ENCODE assay signal across 8 cellular contexts in genomic region chr10:110803239-110803593, GRCh38.
DNase-seq lines count a peak whose midpoint lies in the region; ATAC-seq and TF ChIP-seq lines count a peak whose summit lies in the region.

No MANE protein-coding gene starts in this region.

- no peaks in the 10 kb centered on the region for H3K36me3 Mint-ChIP-seq in CD8-positive, alpha-beta T cell

- peaks cover 38% of the 10 kb centered on the region for H3K4me1 Mint-ChIP-seq in CD8-positive, alpha-beta T cell (ENCODE audit: low read depth)

- H3K9me3 ChIP-seq in CD8-positive, alpha-beta T cell (ENCODE audit: low read length) = no peaks in the 10 kb centered on the region
- H3K9me3 ChIP-seq in gastroesophageal sphincter (no peaks in the 10 kb centered on the region), A673 (ENCODE audit: low read depth, low read length, poor library complexity, severe bottlenecking) (no peaks in the 10 kb centered on the region)

- TF ChIP-seq POLR2A in gastroesophageal sphincter (IDR thresholded peaks at IDR 0.05) = no peak

- no peak overlapping the region for H3K27ac ChIP-seq in CD8-positive, alpha-beta T cell (ENCODE audit: low read depth, low read length)
- H3K27ac ChIP-seq in gastroesophageal sphincter = peak overlapping the region in 3 of 4 donors; percentile 51 to 75 (median 67)
- H3K27ac ChIP-seq in A673 (ENCODE audit: low read depth, low read length, poor library complexity, severe bottlenecking) = no peak overlapping the region

- TF ChIP-seq CTCF in CD8-positive, alpha-beta T cell (IDR thresholded peaks at IDR 0.05) = no peak
- TF ChIP-seq CTCF in gastroesophageal sphincter (IDR thresholded peaks at IDR 0.05) (no peak), A673 (conservative IDR thresholded peaks at IDR 0.05; ENCODE audit: low read depth, low read length) (no peak)

- ATAC-seq in CD8-positive, alpha-beta T cell = peak; percentile 9
- ATAC-seq in GM19467 (IDR thresholded peaks at IDR 0.05; ENCODE audit: unreplicated experiment) (peak; percentile 53), HG03460 (IDR thresholded peaks at IDR 0.05; ENCODE audit: unreplicated experiment) (peak; percentile 40), gastroesophageal sphincter (no peak)

- WGBS in gastroesophageal sphincter (ENCODE audit: low coverage in 1 of 2), 2 donors = 58 to 63% methylated on average over 5 of the region's 5 CpGs

- no peak overlapping the region for H3K4me3 ChIP-seq in CD8-positive, alpha-beta T cell (ENCODE audit: low read depth, low read length)
- H3K4me3 ChIP-seq in gastroesophageal sphincter (no peak overlapping the region), A673 (ENCODE audit: low read depth, low read length, poor library complexity, severe bottlenecking) (no peak overlapping the region)

- no peaks in the 10 kb centered on the region for H3K27me3 ChIP-seq in CD8-positive, alpha-beta T cell (ENCODE audit: insufficient read depth, low read length)
- H3K27me3 ChIP-seq in gastroesophageal sphincter = no peaks in the 10 kb centered on the region
- H3K27me3 ChIP-seq in A673 (replicated peaks; ENCODE audit: insufficient read depth, low read depth, low read length, poor library complexity) = no peaks in the 10 kb centered on the region

- POLR2A ChIA-PET in CD8-positive, alpha-beta T cell (lab: Charles Lee) = interaction anchor here (1.1 to 2.8 kb wide), 13 partner anchors 11 to 115 kb away, joined by 3 to 18 read pairs (median 4); partner anchors contain the start of genes BBIP1, PDCD4 and SHOC2
- POLR2A ChIA-PET in A673 (lab: Charles Lee; ENCODE audit: low non-redundant PET) = no interaction called here

- no peaks in the 10 kb centered on the region for H3K36me3 ChIP-seq in CD8-positive, alpha-beta T cell (ENCODE audit: insufficient read depth, low read length)
- H3K36me3 ChIP-seq in gastroesophageal sphincter = no peaks in the 10 kb centered on the region
- H3K36me3 ChIP-seq in A673 (ENCODE audit: insufficient read depth, low read length, poor library complexity, severe bottlenecking) = no peaks in the 10 kb centered on the region

- H3K4me1 ChIP-seq in CD8-positive, alpha-beta T cell (ENCODE audit: insufficient read depth, low read length) = peaks cover 32% of the 10 kb centered on the region
- H3K4me1 ChIP-seq in gastroesophageal sphincter (peaks cover 2 to 35% (median 22%) of the 10 kb centered on the region in 3 donors), A673 (ENCODE audit: insufficient read depth, low read length, poor library complexity, severe bottlenecking) (peaks cover 8% of the 10 kb centered on the region)

- peak overlapping the region; percentile 90 for H3K27ac Mint-ChIP-seq in CD8-positive, alpha-beta T cell

- TF ChIP-seq EP300 in gastroesophageal sphincter (IDR thresholded peaks at IDR 0.05) = no peak

- no TSS peak for BruUV-seq in A673 (replicated peaks; lab: Mats Ljungman, UMichigan)

- H3K9me3 Mint-ChIP-seq in CD8-positive, alpha-beta T cell = no peaks in the 10 kb centered on the region

- H3K4me3 Mint-ChIP-seq in CD8-positive, alpha-beta T cell = peak overlapping the region; percentile 37

- CTCF ChIA-PET in CD8-positive, alpha-beta T cell (lab: Charles Lee) = interaction anchor here (0.9 to 3.7 kb wide), 29 partner anchors 9 to 131 kb away, joined by 3 to 32 read pairs (median 9); partner anchors contain the start of gene PDCD4
- CTCF ChIA-PET in A673 (lab: Charles Lee) = no interaction called here

- no peak for DNase-seq in CD8-positive, alpha-beta T cell
- no peak for DNase-seq in NCI-H1105 (lab: John Stamatoyannopoulos, UW)
- DNase-seq in NCI-H524 treated with DMSO at 0.1 percent for 48 hours (lab: John Stamatoyannopoulos, UW) = no peak
- no peak for DNase-seq in SIG-M5 treated with dmso at 0.1 percent for 504 hours (lab: John Stamatoyannopoulos, UW; ENCODE audit: unreplicated experiment)
- DNase-seq in A673 (ENCODE audit: low spot score) = no peak

- intact Hi-C loops in CD8-positive, alpha-beta T cell (cut with DNase I, micrococcal nuclease) = loop anchor here (1.0 to 5.0 kb wide), 5 partner anchors 34 to 116 kb away; partner anchors contain the start of genes BBIP1 (in 1 of the 2) and SHOC2 (in 1 of the 2)
- intact Hi-C loops in A673 (cut with micrococcal nuclease; ENCODE audit: unreplicated experiment) = no loop called here

- no peaks in the 10 kb centered on the region for H3K27me3 Mint-ChIP-seq in CD8-positive, alpha-beta T cell (ENCODE audit: low read depth)

Comparison
In these comparisons a context has a peak if more than half of its experiments do, and no peak if none do; other contexts are left out.
1. H3K27ac ChIP-seq: peak in gastroesophageal sphincter (3 of 4); none in CD8-positive, alpha-beta T cell (single experiment) and A673 (single experiment).